2 cellular contexts compared by ENCODE assay signal in the genomic region with DNA sequence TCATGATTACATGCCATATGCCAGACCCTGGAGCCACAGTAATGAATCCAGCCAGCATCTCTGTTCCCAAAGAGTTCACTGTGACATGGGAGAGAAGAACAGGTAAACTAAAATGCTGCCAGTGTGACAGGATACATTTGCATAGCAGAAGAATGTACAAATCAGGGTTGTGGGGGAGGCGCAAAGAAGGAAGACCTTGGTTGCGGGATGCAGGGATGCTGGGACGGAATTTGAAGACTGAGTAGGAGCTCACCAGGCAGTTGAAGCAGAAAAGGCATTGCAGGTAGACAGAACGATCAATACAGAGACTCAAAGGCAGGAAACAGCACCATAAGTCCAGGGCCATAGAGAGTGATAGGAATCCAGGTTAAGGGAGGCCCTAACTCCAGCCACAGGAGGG.
TF ChIP-seq lines count a peak whose summit lies in the region.

No MANE protein-coding gene starts in this region.

TF ChIP-seq in GM12878, 131 proteins besides CTCF, POLR2A, EP300 and RAD21:
- TF ChIP-seq HCFC1 (IDR thresholded peaks at IDR 0.05; ENCODE audit: low read length) (no peak), CHD2 (IDR thresholded peaks at IDR 0.05; ENCODE audit: borderline replicate concordance, low read depth, low read length) (no peak), NFYA (IDR thresholded peaks at IDR 0.05; ENCODE audit: borderline replicate concordance, low read depth, low read length) (no peak), JUND (IDR thresholded peaks at IDR 0.05; ENCODE audit: low read depth, low read length) (no peak), SMAD5 (IDR thresholded peaks at IDR 0.05; ENCODE audit: low read depth) (no peak), RAD51 (IDR thresholded peaks at IDR 0.05) (no peak), SREBF1 (IDR thresholded peaks at IDR 0.05; ENCODE audit: low read length) (no peak), FOS (IDR thresholded peaks at IDR 0.05; ENCODE audit: borderline replicate concordance, extremely low read depth, insufficient read length) (no peak), POLR2AphosphoS2 (IDR thresholded peaks at IDR 0.05; ENCODE audit: low read depth, low read length) (no peak), ZBED1 (IDR thresholded peaks at IDR 0.05; ENCODE audit: borderline replicate concordance) (no peak), ESRRA (IDR thresholded peaks at IDR 0.05; ENCODE audit: low read length) (no peak)
- TF ChIP-seq, protein P1, sequence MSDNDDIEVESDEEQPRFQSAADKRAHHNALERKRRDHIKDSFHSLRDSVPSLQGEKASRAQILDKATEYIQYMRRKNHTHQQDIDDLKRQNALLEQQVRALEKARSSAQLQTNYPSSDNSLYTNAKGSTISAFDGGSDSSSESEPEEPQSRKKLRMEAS (IDR thresholded peaks at IDR 0.05; ENCODE audit: low read depth, low read length), result no peak
- TF ChIP-seq, protein P2, sequence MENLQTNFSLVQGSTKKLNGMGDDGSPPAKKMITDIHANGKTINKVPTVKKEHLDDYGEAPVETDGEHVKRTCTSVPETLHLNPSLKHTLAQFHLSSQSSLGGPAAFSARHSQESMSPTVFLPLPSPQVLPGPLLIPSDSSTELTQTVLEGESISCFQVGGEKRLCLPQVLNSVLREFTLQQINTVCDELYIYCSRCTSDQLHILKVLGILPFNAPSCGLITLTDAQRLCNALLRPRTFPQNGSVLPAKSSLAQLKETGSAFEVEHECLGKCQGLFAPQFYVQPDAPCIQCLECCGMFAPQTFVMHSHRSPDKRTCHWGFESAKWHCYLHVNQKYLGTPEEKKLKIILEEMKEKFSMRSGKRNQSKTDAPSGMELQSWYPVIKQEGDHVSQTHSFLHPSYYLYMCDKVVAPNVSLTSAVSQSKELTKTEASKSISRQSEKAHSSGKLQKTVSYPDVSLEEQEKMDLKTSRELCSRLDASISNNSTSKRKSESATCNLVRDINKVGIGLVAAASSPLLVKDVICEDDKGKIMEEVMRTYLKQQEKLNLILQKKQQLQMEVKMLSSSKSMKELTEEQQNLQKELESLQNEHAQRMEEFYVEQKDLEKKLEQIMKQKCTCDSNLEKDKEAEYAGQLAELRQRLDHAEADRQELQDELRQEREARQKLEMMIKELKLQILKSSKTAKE (IDR thresholded peaks at IDR 0.05; ENCODE audit: low read depth, poor library complexity, severe bottlenecking), result no peak

TF ChIP-seq in H1, 55 proteins besides CTCF, POLR2A, EP300 and RAD21:
- TF ChIP-seq POU5F1 (IDR thresholded peaks at IDR 0.05; ENCODE audit: low read depth, low read length), result no peak
- no peak for TF ChIP-seq HDAC2 (IDR thresholded peaks at IDR 0.05; ENCODE audit: borderline replicate concordance in 1 of 2, low read depth in 2 of 2, low read length in 2 of 2)
- no peak for TF ChIP-seq JUN (IDR thresholded peaks at IDR 0.05; ENCODE audit: low read depth, low read length)
- TF ChIP-seq, protein P3, sequence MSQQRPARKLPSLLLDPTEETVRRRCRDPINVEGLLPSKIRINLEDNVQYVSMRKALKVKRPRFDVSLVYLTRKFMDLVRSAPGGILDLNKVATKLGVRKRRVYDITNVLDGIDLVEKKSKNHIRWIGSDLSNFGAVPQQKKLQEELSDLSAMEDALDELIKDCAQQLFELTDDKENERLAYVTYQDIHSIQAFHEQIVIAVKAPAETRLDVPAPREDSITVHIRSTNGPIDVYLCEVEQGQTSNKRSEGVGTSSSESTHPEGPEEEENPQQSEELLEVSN (IDR thresholded peaks at IDR 0.05), result no peak
- no peak for TF ChIP-seq KDM1A (IDR thresholded peaks at IDR 0.05; ENCODE audit: borderline replicate concordance, low read length)
- TF ChIP-seq CTBP2 (IDR thresholded peaks at IDR 0.05; ENCODE audit: borderline replicate concordance, insufficient read depth, insufficient read length, low read length), result no peak
- TF ChIP-seq, protein P1 (IDR thresholded peaks at IDR 0.05), result no peak
- no peak for TF ChIP-seq ASH2L (IDR thresholded peaks at IDR 0.05; ENCODE audit: low read length)
- no peak for TF ChIP-seq SP4 (IDR thresholded peaks at IDR 0.05; ENCODE audit: low read length)
- TF ChIP-seq, protein P4, sequence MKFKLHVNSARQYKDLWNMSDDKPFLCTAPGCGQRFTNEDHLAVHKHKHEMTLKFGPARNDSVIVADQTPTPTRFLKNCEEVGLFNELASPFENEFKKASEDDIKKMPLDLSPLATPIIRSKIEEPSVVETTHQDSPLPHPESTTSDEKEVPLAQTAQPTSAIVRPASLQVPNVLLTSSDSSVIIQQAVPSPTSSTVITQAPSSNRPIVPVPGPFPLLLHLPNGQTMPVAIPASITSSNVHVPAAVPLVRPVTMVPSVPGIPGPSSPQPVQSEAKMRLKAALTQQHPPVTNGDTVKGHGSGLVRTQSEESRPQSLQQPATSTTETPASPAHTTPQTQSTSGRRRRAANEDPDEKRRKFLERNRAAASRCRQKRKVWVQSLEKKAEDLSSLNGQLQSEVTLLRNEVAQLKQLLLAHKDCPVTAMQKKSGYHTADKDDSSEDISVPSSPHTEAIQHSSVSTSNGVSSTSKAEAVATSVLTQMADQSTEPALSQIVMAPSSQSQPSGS (IDR thresholded peaks at IDR 0.05; ENCODE audit: low read length), result no peak
- no peak for TF ChIP-seq TBP (IDR thresholded peaks at IDR 0.05; ENCODE audit: low read depth, low read length)
- no peak for TF ChIP-seq CBX8 (IDR thresholded peaks at IDR 0.05; ENCODE audit: borderline replicate concordance, low read depth, low read length)
- TF ChIP-seq SIN3A (conservative IDR thresholded peaks at IDR 0.05 in 1 of 2, IDR thresholded peaks at IDR 0.05 in 1 of 2; ENCODE audit: low read depth in 1 of 2, low read length in 2 of 2), result no peak
- TF ChIP-seq KDM5A (IDR thresholded peaks at IDR 0.05; ENCODE audit: low read length), result no peak
